8 cellular contexts compared by ENCODE assay signal in genomic region chr16:30948087-30948955, GRCh38. TPM values are rescaled to one million over a fixed set of nuclear protein-coding genes. Genes with fewer than 3 reads are reported as not detected.
DNase-seq lines count a peak whose midpoint lies in the region; FAIRE-seq and TF ChIP-seq lines count a peak whose summit lies in the region.

No MANE protein-coding gene starts in this region.

- H3K27me3 ChIP-seq in endothelial cell of umbilical vein (ENCODE audit: control insufficient read depth in 2 of 2, insufficient read depth in 2 of 2, low read length in 2 of 2): no peaks in the 10 kb centered on the region

- intact Hi-C loops in endothelial cell of umbilical vein (cut with micrococcal nuclease): no loop called here

- TF ChIP-seq POLR2A in endothelial cell of umbilical vein (IDR thresholded peaks at IDR 0.05; ENCODE audit: low read depth, low read length): peak; percentile 76

- peaks cover 0 to 13% of the 10 kb centered on the region in 2 experiments for H3K36me3 ChIP-seq in endothelial cell of umbilical vein (ENCODE audit: control insufficient read depth in 2 of 2, extremely low read depth in 1 of 2, insufficient read depth in 2 of 2, low read length in 2 of 2)

- H3K27ac ChIP-seq in 22Rv1: peak overlapping the region; percentile 73
- peak overlapping the region; percentile 43 for H3K27ac ChIP-seq in endothelial cell of umbilical vein (ENCODE audit: insufficient read depth, low read depth, low read length)

- H3K4me3 ChIP-seq in endothelial cell of umbilical vein (replicated peaks in 1 of 3; ENCODE audit: insufficient read depth in 1 of 3, low read depth in 1 of 3, low read length in 3 of 3): peak overlapping the region; percentile 58 to 73 (median 72)

- POLR2A ChIA-PET in endothelial cell of umbilical vein (lab: Charles Lee): no interaction called here

- H2AFZ ChIP-seq in endothelial cell of umbilical vein (ENCODE audit: low read depth, low read length): no peak overlapping the region

- CTCF ChIA-PET in endothelial cell of umbilical vein (lab: Charles Lee): no interaction called here

- peak; percentile 94 for DNase-seq in GM03348 (ENCODE audit: low spot score)
- peak; percentile 93 for DNase-seq in HTR-8/SVneo (ENCODE audit: insufficient read length, low spot score)
- peak; percentile 73 for DNase-seq in SW480 (ENCODE audit: low spot score)
- peak; percentile 97 for DNase-seq in endothelial cell of umbilical vein (ENCODE audit: low read depth, low spot score)
- peak; percentile 97 for DNase-seq in medulla oblongata (ENCODE audit: extremely low spot score)
- peak; percentile 97 for DNase-seq in superior temporal gyrus (ENCODE audit: extremely low spot score)
- DNase-seq in NCI-H2081 treated with DMSO at 0.1 percent for 48 hours (lab: John Stamatoyannopoulos, UW): no peak

- no peaks in the 10 kb centered on the region for H3K79me2 ChIP-seq in endothelial cell of umbilical vein (ENCODE audit: control insufficient read depth, insufficient read depth, low read length)

- H3K4me2 ChIP-seq in endothelial cell of umbilical vein (ENCODE audit: insufficient read depth, low read length): peak overlapping the region; percentile 71

- no peaks in the 10 kb centered on the region for H3K9me1 ChIP-seq in endothelial cell of umbilical vein (replicated peaks; ENCODE audit: control insufficient read depth, extremely low read depth, insufficient read depth, low read length)

- no peaks in the 10 kb centered on the region for H3K9me3 ChIP-seq in endothelial cell of umbilical vein (replicated peaks; ENCODE audit: control insufficient read depth, insufficient read depth, low read length)

- TSS peak; percentile 12 for BruUV-seq in endothelial cell of umbilical vein (replicated peaks; lab: Mats Ljungman, UMichigan)

- TF ChIP-seq CTCF in 22Rv1 (IDR thresholded peaks at IDR 0.05): no peak
- no peak for TF ChIP-seq CTCF in endothelial cell of umbilical vein (IDR thresholded peaks at IDR 0.05; ENCODE audit: extremely low read depth in 1 of 2, insufficient read depth in 1 of 2, low read depth in 1 of 2, low read length in 2 of 2)

- dilution Hi-C loops in endothelial cell of umbilical vein (cut with MboI; ENCODE audit: extremely low pct_ligation_motif_present, low sequenced_read_pairs): no loop called here

- H3K9ac ChIP-seq in endothelial cell of umbilical vein (replicated peaks; ENCODE audit: extremely low read depth, insufficient read depth, low read length): peak overlapping the region; percentile 41

- H3K4me1 ChIP-seq in endothelial cell of umbilical vein (ENCODE audit: control insufficient read depth, extremely low read depth, insufficient read depth, low read length): peaks cover 14% of the 10 kb centered on the region

- FAIRE-seq in HTR-8/SVneo (lab: Jason Lieb, UNC): peak; percentile 83
- peak; percentile 94 for FAIRE-seq in endothelial cell of umbilical vein (lab: Jason Lieb, UNC)

- H4K20me1 ChIP-seq in endothelial cell of umbilical vein (replicated peaks; ENCODE audit: control insufficient read depth, extremely low read depth, insufficient read depth, low read length): no peaks in the 10 kb centered on the region

TF ChIP-seq in endothelial cell of umbilical vein, 7 proteins besides CTCF, POLR2A, EP300 and RAD21:
- TF ChIP-seq MAX (IDR thresholded peaks at IDR 0.05; ENCODE audit: insufficient read depth, insufficient read length) (peak; percentile 73), GATA2 (IDR thresholded peaks at IDR 0.05; ENCODE audit: insufficient read depth, insufficient read length, low read depth, low read length) (no peak)

RNA-seq across cellular contexts. Expression of gene ORAI3, which starts 0.5 kb away (rescaled TPM):
- 17.0 and 17.6 TPM in 2 replicates for total RNA-seq in endothelial cell of umbilical vein
- polyA plus RNA-seq in endothelial cell of umbilical vein: 25.4 and 33.9 TPM in 2 replicates
- 15.8 and 17.9 TPM in 2 replicates for polyA plus RNA-seq in endothelial cell of umbilical vein (2011; cell fraction: cytosol; rRNA removed)
- polyA plus RNA-seq in endothelial cell of umbilical vein (2011; cell fraction: nucleus; rRNA removed): 9.4 and 10.3 TPM in 2 replicates
- polyA plus RNA-seq in endothelial cell of umbilical vein (2012): 6.0 and 7.1 TPM in 2 replicates
- polyA minus RNA-seq in endothelial cell of umbilical vein: 18.3 and 23.1 TPM in 2 replicates
- polyA minus RNA-seq in endothelial cell of umbilical vein (2011; cell fraction: cytosol; rRNA and poly(A)+ RNA removed): 6.0 TPM
- polyA minus RNA-seq in endothelial cell of umbilical vein (2011; cell fraction: nucleus; rRNA and poly(A)+ RNA removed): 6.1 and 6.9 TPM in 2 replicates

RNA-seq across cellular contexts. Expression of gene SETD1A, which starts 9.2 kb away (rescaled TPM):
- 21.3 and 25.6 TPM in 2 replicates for total RNA-seq in endothelial cell of umbilical vein
- 3.4 and 3.5 TPM in 2 replicates for polyA plus RNA-seq in endothelial cell of umbilical vein
- polyA plus RNA-seq in endothelial cell of umbilical vein (2011; cell fraction: cytosol; rRNA removed): 4.5 and 4.9 TPM in 2 replicates
- polyA plus RNA-seq in endothelial cell of umbilical vein (2011; cell fraction: nucleus; rRNA removed): 14.1 and 16.1 TPM in 2 replicates
- 12.3 and 20.5 TPM in 2 replicates for polyA plus RNA-seq in endothelial cell of umbilical vein (2012)
- 4.2 and 8.2 TPM in 2 replicates for polyA minus RNA-seq in endothelial cell of umbilical vein
- 7.9 TPM for polyA minus RNA-seq in endothelial cell of umbilical vein (2011; cell fraction: cytosol; rRNA and poly(A)+ RNA removed)
- 7.6 and 11.5 TPM in 2 replicates for polyA minus RNA-seq in endothelial cell of umbilical vein (2011; cell fraction: nucleus; rRNA and poly(A)+ RNA removed)

RNA-seq across cellular contexts. Expression of gene FBXL19, which starts 24.9 kb away (rescaled TPM):
- total RNA-seq in endothelial cell of umbilical vein: 37.3 and 38.0 TPM in 2 replicates
- 22.1 and 29.5 TPM in 2 replicates for polyA plus RNA-seq in endothelial cell of umbilical vein
- 13.4 and 18.6 TPM in 2 replicates for polyA plus RNA-seq in endothelial cell of umbilical vein (2011; cell fraction: cytosol; rRNA removed)
- polyA plus RNA-seq in endothelial cell of umbilical vein (2011; cell fraction: nucleus; rRNA removed): 31.4 and 32.2 TPM in 2 replicates
- polyA plus RNA-seq in endothelial cell of umbilical vein (2012): 17.7 and 23.7 TPM in 2 replicates
- polyA minus RNA-seq in endothelial cell of umbilical vein: 11.8 and 14.3 TPM in 2 replicates
- polyA minus RNA-seq in endothelial cell of umbilical vein (2011; cell fraction: cytosol; rRNA and poly(A)+ RNA removed): 12.2 TPM
- polyA minus RNA-seq in endothelial cell of umbilical vein (2011; cell fraction: nucleus; rRNA and poly(A)+ RNA removed): 6.3 and 13.9 TPM in 2 replicates

RNA-seq across cellular contexts. Expression of gene HSD3B7, which starts 36.7 kb away (rescaled TPM):
- total RNA-seq in endothelial cell of umbilical vein: 2.9 and 3.5 TPM in 2 replicates
- 4.8 and 6.3 TPM in 2 replicates for polyA plus RNA-seq in endothelial cell of umbilical vein
- 2.0 and 2.9 TPM in 2 replicates for polyA plus RNA-seq in endothelial cell of umbilical vein (2011; cell fraction: cytosol; rRNA removed)
- polyA plus RNA-seq in endothelial cell of umbilical vein (2011; cell fraction: nucleus; rRNA removed): 2.9 and 4.8 TPM in 2 replicates
- 1.5 and 3.0 TPM in 2 replicates for polyA plus RNA-seq in endothelial cell of umbilical vein (2012)
- 1.9 and 4.0 TPM in 2 replicates for polyA minus RNA-seq in endothelial cell of umbilical vein
- polyA minus RNA-seq in endothelial cell of umbilical vein (2011; cell fraction: cytosol; rRNA and poly(A)+ RNA removed): 5.8 TPM
- 0.87 and 1.0 TPM in 2 replicates for polyA minus RNA-seq in endothelial cell of umbilical vein (2011; cell fraction: nucleus; rRNA and poly(A)+ RNA removed)

RNA-seq across cellular contexts. Expression of gene CTF1, which starts 51.9 kb away (rescaled TPM):
- total RNA-seq in endothelial cell of umbilical vein: 1.4 and 1.5 TPM in 2 replicates
- 4.3 and 4.7 TPM in 2 replicates for polyA plus RNA-seq in endothelial cell of umbilical vein
- polyA plus RNA-seq in endothelial cell of umbilical vein (2011; cell fraction: cytosol; rRNA removed): 1.7 and 2.5 TPM in 2 replicates
- 0.66 and 1.2 TPM in 2 replicates for polyA plus RNA-seq in endothelial cell of umbilical vein (2011; cell fraction: nucleus; rRNA removed)
- 0.43 and 0.98 TPM in 2 replicates for polyA plus RNA-seq in endothelial cell of umbilical vein (2012)
- 2.1 and 3.7 TPM in 2 replicates for polyA minus RNA-seq in endothelial cell of umbilical vein
- not detected for polyA minus RNA-seq in endothelial cell of umbilical vein (2011; cell fraction: cytosol; rRNA and poly(A)+ RNA removed)
- 0.53 and 1.1 TPM in 2 replicates for polyA minus RNA-seq in endothelial cell of umbilical vein (2011; cell fraction: nucleus; rRNA and poly(A)+ RNA removed)
